In the genomic region with DNA sequence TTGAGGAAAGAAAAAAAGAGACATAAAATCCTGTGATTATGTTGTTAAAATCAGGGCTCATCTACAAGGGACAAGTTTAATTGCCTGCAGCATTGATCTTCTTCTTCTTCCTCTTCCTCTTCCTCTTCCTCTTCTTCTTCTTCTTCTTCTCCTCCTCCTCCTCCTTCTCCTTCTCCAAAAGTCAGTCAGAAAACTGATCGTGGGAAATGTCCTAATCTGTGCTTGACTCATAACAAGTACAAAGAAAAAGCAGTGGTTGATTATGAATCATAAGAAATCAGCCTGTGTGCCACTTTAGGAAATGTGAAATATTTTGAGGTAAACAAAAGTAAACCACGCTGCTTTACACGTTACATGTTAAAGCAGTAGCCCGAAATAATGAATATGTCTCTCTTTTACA, we compare ENCODE assay signal across 12 cellular contexts. TPM values are rescaled to one million over a fixed set of nuclear protein-coding genes. Genes with fewer than 3 reads are reported as not detected.
DNase-seq lines count a peak whose midpoint lies in the region; ATAC-seq and TF ChIP-seq lines count a peak whose summit lies in the region.
"Had no signal": no experiment of that assay in that cellular context is flagged by ENCODE, and none has a peak within 500 bp of the region (broad histone marks: within the 10 kb centered on the region; RNA-seq: fewer than 3 reads in every experiment).

No MANE protein-coding gene starts in this region.

- H3K4me1 Mint-ChIP-seq in naive thymus-derived CD4-positive, alpha-beta T cell: peaks cover 15 to 36% (median 26%) of the 10 kb centered on the region in 7 donors
- peaks cover 16% of the 10 kb centered on the region for H3K4me1 Mint-ChIP-seq in activated naive CD4-positive, alpha-beta T cell treated with anti-CD3 and anti-CD28 coated beads for 36 hours (ENCODE audit: low read depth)

- no peaks in the 10 kb centered on the region for H3F3A ChIP-seq in smooth muscle cell (ENCODE audit: low read depth)

- CTCF ChIA-PET in RWPE1 (lab: Yijun Ruan, JAX): interaction anchor here (1.4 kb wide), 1 partner anchor 10 kb away, joined by 4 read pairs; no protein-coding TSS in a partner anchor
- CTCF ChIA-PET in naive thymus-derived CD4-positive, alpha-beta T cell (lab: Charles Lee): no interaction called here
- CTCF ChIA-PET in activated naive CD4-positive, alpha-beta T cell treated with anti-CD3 and anti-CD28 coated beads for 36 hours (lab: Charles Lee): no interaction called here

- H3K36me3 Mint-ChIP-seq in naive thymus-derived CD4-positive, alpha-beta T cell: no peaks in the 10 kb centered on the region
- H3K36me3 Mint-ChIP-seq in activated naive CD4-positive, alpha-beta T cell treated with anti-CD3 and anti-CD28 coated beads for 36 hours (ENCODE audit: low read depth): no peaks in the 10 kb centered on the region
- H3K36me3 Mint-ChIP-seq: mesothelial cell of epicardium had no signal

- intact Hi-C loops in esophagus squamous epithelium (cut with DNase I): no loop called here
- intact Hi-C loops in naive thymus-derived CD4-positive, alpha-beta T cell (cut with micrococcal nuclease): loop anchor here in 1 of 2 donors (10.0 kb wide), 2 partner anchors 532 to 1422 kb away; a partner anchor contains a TSS
- intact Hi-C loops in activated naive CD4-positive, alpha-beta T cell treated with anti-CD3 and anti-CD28 coated beads for 36 hours (cut with micrococcal nuclease): loop anchor here (10.0 kb wide), 2 partner anchors 652 to 782 kb away; a partner anchor contains a TSS

- H3K4me1 ChIP-seq in esophagus squamous epithelium: peaks cover 7 to 56% (median 14%) of the 10 kb centered on the region in 3 donors
- no peaks in the 10 kb centered on the region for H3K4me1 ChIP-seq in smooth muscle cell (ENCODE audit: low read depth)
- H3K4me1 ChIP-seq in naive thymus-derived CD4-positive, alpha-beta T cell (ENCODE audit: control insufficient read depth in 2 of 2, insufficient read depth in 2 of 2, low read length in 2 of 2): peaks cover 7 to 9% of the 10 kb centered on the region in 2 donors

- H3K36me3 ChIP-seq in esophagus squamous epithelium (no peaks in the 10 kb centered on the region), smooth muscle cell (ENCODE audit: low read depth) (no peaks in the 10 kb centered on the region)
- H3K36me3 ChIP-seq in naive thymus-derived CD4-positive, alpha-beta T cell (ENCODE audit: control insufficient read depth in 2 of 3, insufficient read depth in 3 of 3, low read length in 3 of 3): no peaks in the 10 kb centered on the region

- no peak for TF ChIP-seq CTCF in RWPE1 (conservative IDR thresholded peaks at IDR 0.05; ENCODE audit: low read depth)
- TF ChIP-seq CTCF in esophagus squamous epithelium (IDR thresholded peaks at IDR 0.05): no peak
- no peak for TF ChIP-seq CTCF in smooth muscle cell (IDR thresholded peaks at IDR 0.05; ENCODE audit: borderline replicate concordance, insufficient read depth, poor library complexity, severe bottlenecking)

- peaks cover 6% of the 10 kb centered on the region for H3K79me2 ChIP-seq in smooth muscle cell (ENCODE audit: low read depth)

- 34 to 37% methylated on average over 4 of the region's 4 CpGs for WGBS in esophagus squamous epithelium, 2 donors
- WGBS in smooth muscle cell (ENCODE audit: low lambda C conversion rate): 50% methylated on average over 4 of the region's 4 CpGs

- H4K20me1 ChIP-seq in smooth muscle cell (ENCODE audit: low read depth): no peaks in the 10 kb centered on the region

- no peak overlapping the region for H3K27ac Mint-ChIP-seq in naive thymus-derived CD4-positive, alpha-beta T cell
- no peak overlapping the region for H3K27ac Mint-ChIP-seq in activated naive CD4-positive, alpha-beta T cell treated with anti-CD3 and anti-CD28 coated beads for 36 hours
- H3K27ac Mint-ChIP-seq: mesothelial cell of epicardium had no signal

- TF ChIP-seq POLR2A in esophagus squamous epithelium (IDR thresholded peaks at IDR 0.05): no peak

- no peak overlapping the region for H3K4me3 Mint-ChIP-seq in naive thymus-derived CD4-positive, alpha-beta T cell
- H3K4me3 Mint-ChIP-seq in activated naive CD4-positive, alpha-beta T cell treated with anti-CD3 and anti-CD28 coated beads for 36 hours: no peak overlapping the region
- H3K4me3 Mint-ChIP-seq: mesothelial cell of epicardium had no signal

- H3K9me3 ChIP-seq in esophagus squamous epithelium (no peaks in the 10 kb centered on the region), smooth muscle cell (replicated peaks; ENCODE audit: low read depth) (no peaks in the 10 kb centered on the region)
- H3K9me3 ChIP-seq in naive thymus-derived CD4-positive, alpha-beta T cell (ENCODE audit: control insufficient read depth in 2 of 3, low read length in 3 of 3): no peaks in the 10 kb centered on the region

- H3K27ac ChIP-seq in RWPE1: no peak overlapping the region
- H3K27ac ChIP-seq in esophagus squamous epithelium: peak overlapping the region; percentile 15 to 95 (median 71)
- peak overlapping the region; percentile 11 for H3K27ac ChIP-seq in smooth muscle cell (ENCODE audit: low read depth)
- H3K27ac ChIP-seq in naive thymus-derived CD4-positive, alpha-beta T cell (ENCODE audit: low read depth, low read length): no peak overlapping the region

- H2AFZ ChIP-seq in smooth muscle cell (ENCODE audit: low read depth): no peak overlapping the region

- no peak for ATAC-seq in naive thymus-derived CD4-positive, alpha-beta T cell

- no peaks in the 10 kb centered on the region for H3K9me3 Mint-ChIP-seq in naive thymus-derived CD4-positive, alpha-beta T cell
- no peaks in the 10 kb centered on the region for H3K9me3 Mint-ChIP-seq in activated naive CD4-positive, alpha-beta T cell treated with anti-CD3 and anti-CD28 coated beads for 36 hours
- H3K9me3 Mint-ChIP-seq: mesothelial cell of epicardium had no signal

- POLR2A ChIA-PET in RWPE1 (lab: Yijun Ruan, JAX; ENCODE audit: low non-redundant PET): no interaction called here
- POLR2A ChIA-PET in naive thymus-derived CD4-positive, alpha-beta T cell (lab: Charles Lee): interaction anchor here (4.4 kb wide), 1 partner anchor 19 kb away, joined by 28 read pairs; a partner anchor contains a TSS

- DNase-seq in HCEC 1CT (peak; percentile 72), RWPE1 (ENCODE audit: low spot score) (peak; percentile 41), esophagus squamous epithelium (lab: John Stamatoyannopoulos, UW) (no peak), smooth muscle cell (lab: John Stamatoyannopoulos, UW; ENCODE audit: unreplicated experiment) (no peak), mesenteric fat pad (ENCODE audit: low spot score) (no peak)
- DNase-seq in naive thymus-derived CD4-positive, alpha-beta T cell: no peak
- no peak for DNase-seq in activated naive CD4-positive, alpha-beta T cell treated with anti-CD3 and anti-CD28 coated beads for 36 hours
- DNase-seq: DMS 273 treated with DMSO at 0.1 percent for 48 hours, hippocampal formation, NCI-H1092, NCI-H510A treated with DMSO at 0.1 percent for 48 hours had no signal

- H3K4me3 ChIP-seq in esophagus squamous epithelium: no peak overlapping the region
- H3K4me3 ChIP-seq in smooth muscle cell: no peak overlapping the region
- H3K4me3 ChIP-seq in naive thymus-derived CD4-positive, alpha-beta T cell (ENCODE audit: low read length): no peak overlapping the region

- H3K27me3 ChIP-seq in esophagus squamous epithelium: no peaks in the 10 kb centered on the region
- no peaks in the 10 kb centered on the region for H3K27me3 ChIP-seq in smooth muscle cell (ENCODE audit: low read depth)
- H3K27me3 ChIP-seq in naive thymus-derived CD4-positive, alpha-beta T cell (ENCODE audit: control insufficient read depth in 2 of 2, insufficient read depth in 2 of 2, low read length in 2 of 2): no peaks in the 10 kb centered on the region

- no peak overlapping the region for H3K4me2 ChIP-seq in smooth muscle cell

- no peak overlapping the region for H3K9ac ChIP-seq in smooth muscle cell (ENCODE audit: low read depth)

- H3K27me3 Mint-ChIP-seq in naive thymus-derived CD4-positive, alpha-beta T cell: peaks cover 0 to 11% (median 5%) of the 10 kb centered on the region in 5 donors
- H3K27me3 Mint-ChIP-seq in activated naive CD4-positive, alpha-beta T cell treated with anti-CD3 and anti-CD28 coated beads for 36 hours (ENCODE audit: low read depth): peaks cover 2% of the 10 kb centered on the region

RNA-seq across cellular contexts. Expression of a gene that starts 2.7 kb away (rescaled TPM):
- total RNA-seq in esophagus squamous epithelium (10 to 100 TPM; 18.6 to 31.5 (median 27.8) TPM), smooth muscle cell (28.4 and 29.6 TPM in 2 replicates), mesenteric fat pad (15.7 TPM)
- 8.6 and 9.2 TPM in 2 replicates for polyA plus RNA-seq in smooth muscle cell
- 10 to 100 TPM in 1 of 5 experiments, 1 to 10 TPM in 4; 3.3 to 29.0 (median 6.1) TPM for total RNA-seq in naive thymus-derived CD4-positive, alpha-beta T cell
- 1 to 10 TPM in 1 of 2 donors, under 1 TPM in 1; 0.45 to 1.7 TPM for polyA plus RNA-seq in naive thymus-derived CD4-positive, alpha-beta T cell
- total RNA-seq in activated naive CD4-positive, alpha-beta T cell treated with anti-CD3 and anti-CD28 coated beads for 36 hours: 1 to 10 TPM; 2.7 to 3.1 TPM

RNA-seq across cellular contexts. Expression of a gene that starts 18.8 kb away (rescaled TPM):
- total RNA-seq in esophagus squamous epithelium (10 to 100 TPM; 13.3 to 50.6 (median 26.0) TPM), smooth muscle cell (35.5 and 51.9 TPM in 2 replicates), mesenteric fat pad (12.1 TPM)
- polyA plus RNA-seq in smooth muscle cell: 29.0 and 38.5 TPM in 2 replicates
- 10 to 100 TPM in 4 of 5 experiments, 1 to 10 TPM in 1; 8.4 to 19.3 (median 16.7) TPM for total RNA-seq in naive thymus-derived CD4-positive, alpha-beta T cell
- polyA plus RNA-seq in naive thymus-derived CD4-positive, alpha-beta T cell: 10 to 100 TPM; 32.2 to 48.5 TPM
- 10 to 100 TPM; 29.0 to 29.6 TPM for total RNA-seq in activated naive CD4-positive, alpha-beta T cell treated with anti-CD3 and anti-CD28 coated beads for 36 hours

Comparison
In these comparisons a context has a peak if more than half of its experiments do, and no peak if none do; other contexts are left out.
1. DNase-seq: peak in HCEC 1CT (single experiment) and RWPE1 (single experiment); none in esophagus squamous epithelium (single experiment), smooth muscle cell (single experiment), naive thymus-derived CD4-positive, alpha-beta T cell (0 of 9), mesenteric fat pad (single experiment) and activated naive CD4-positive, alpha-beta T cell treated with anti-CD3 and anti-CD28 coated beads for 36 hours (single experiment).
2. H3K27ac ChIP-seq: peak in esophagus squamous epithelium (4 of 4) and smooth muscle cell (single experiment); none in RWPE1 (single experiment) and naive thymus-derived CD4-positive, alpha-beta T cell (single experiment).